10 cellular contexts compared by ENCODE assay signal in genomic region chr20:58880994-58881752, GRCh38. TPM values are rescaled to one million over a fixed set of nuclear protein-coding genes. Genes with fewer than 3 reads are reported as not detected.
A peak's percentile ranks its signal among the peaks of the same experiment; 100 is the strongest.
DNase-seq lines count a peak whose midpoint lies in the region; ATAC-seq, FAIRE-seq and TF ChIP-seq lines count a peak whose summit lies in the region.
"Had no signal": no experiment of that assay in that cellular context is flagged by ENCODE, and none has a peak within 500 bp of the region (broad histone marks: within the 10 kb centered on the region; RNA-seq: fewer than 3 reads in every experiment).

No MANE protein-coding gene starts in this region.

- CTCF ChIA-PET in A549 (lab: Yijun Ruan, JAX) (interaction anchor here (0.5 to 6.2 kb wide), 2 partner anchors 11 to 684 kb away, joined by 3 to 41 read pairs; no protein-coding TSS in a partner anchor), HepG2 (lab: Yijun Ruan, JAX; ENCODE audit: low intra/inter-chr PET ratio, low total read pairs) (interaction anchor here (1.2 kb wide), 1 partner anchor 11 kb away, joined by 3 read pairs; no protein-coding TSS in a partner anchor)

- H4K20me1 ChIP-seq in OCI-LY1 (ENCODE audit: insufficient read depth, low read length) (no peaks in the 10 kb centered on the region), HepG2 (ENCODE audit: insufficient read depth, low read length) (no peaks in the 10 kb centered on the region)

- in situ Hi-C loops in HepG2 (cut with HindIII; ENCODE audit: extremely low pct_ligation_motif_present, low pct_unique_long_range_greater_than_20kb) = no loop called here

- TF ChIP-seq POLR2A in A549 (IDR thresholded peaks at IDR 0.05; ENCODE audit: low read length) = no peak
- TF ChIP-seq POLR2A in HepG2 (IDR thresholded peaks at IDR 0.05; ENCODE audit: insufficient read depth in 1 of 2, low read depth in 2 of 2, low read length in 2 of 2) = no peak

- intact Hi-C loops in aorta (cut with DNase I) = loop anchor here in 1 of 2 donors (10.0 kb wide), 1 partner anchor 274 kb away; no protein-coding TSS in a partner anchor
- intact Hi-C loops in HepG2 (cut with micrococcal nuclease; ENCODE audit: unreplicated experiment) = no loop called here

- H3K36me3 ChIP-seq in OCI-LY1 (ENCODE audit: insufficient read depth, low read length) (no peaks in the 10 kb centered on the region), aorta (ENCODE audit: control insufficient read depth in 1 of 2, insufficient read depth in 2 of 2, low read length in 1 of 2) (no peaks in the 10 kb centered on the region), HepG2 (replicated peaks in 1 of 2; ENCODE audit: control insufficient read depth in 1 of 2, insufficient read depth in 2 of 2, low read length in 2 of 2) (no peaks in the 10 kb centered on the region)

- no peak for DNase-seq in A549 (ENCODE audit: low read depth in 1 of 2, low spot score in 1 of 2)
- no peak for DNase-seq in GM12864 (ENCODE audit: low read depth)
- DNase-seq in epithelial cell of proximal tubule (ENCODE audit: low read depth) = no peak
- no peak for DNase-seq in aorta
- no peak for DNase-seq in SKM-1 treated with dmso at 0.1 percent for 144 hours (lab: John Stamatoyannopoulos, UW; ENCODE audit: unreplicated experiment)
- DNase-seq in HepG2 (ENCODE audit: low spot score) = no peak
- DNase-seq: activated T-cell treated with anti-CD3 and anti-CD28 coated beads, Interleukin-2, amount 50 U/mL, for 1 hour; NCI-H1092 treated with DMSO at 0.1 percent for 48 hours had no signal

- TF ChIP-seq EP300 in A549 (IDR thresholded peaks at IDR 0.05) (no peak), HepG2 (IDR thresholded peaks at IDR 0.05; ENCODE audit: low read depth in 2 of 2, low read length in 2 of 2) (no peak), HepG2 (CRISPR knock-in tag; IDR thresholded peaks at IDR 0.05; ENCODE audit: borderline replicate concordance) (no peak)

- ATAC-seq in A549 = no peak
- no peak for ATAC-seq in aorta (ENCODE audit: low FRiP score)
- no peak for ATAC-seq in HepG2
- no peak for ATAC-seq in GM18861 (IDR thresholded peaks at IDR 0.05; ENCODE audit: unreplicated experiment)

- H3K9ac ChIP-seq in OCI-LY1 (ENCODE audit: low read length) = no peak overlapping the region
- H3K9ac ChIP-seq in HepG2 (ENCODE audit: insufficient read depth, low read depth, low read length) = no peak overlapping the region

- H3K4me2 ChIP-seq in A549 (no peak overlapping the region), OCI-LY1 (ENCODE audit: low read length) (no peak overlapping the region), HepG2 (ENCODE audit: low read depth, low read length) (no peak overlapping the region)

- WGBS in A549 (ENCODE audit: missing lambda C conversion rate) = 27% methylated on average over 9 of the region's 9 CpGs
- WGBS in aorta, 2 donors = 84 to 86% methylated on average over 9 of the region's 9 CpGs
- 46% methylated on average over 9 of the region's 9 CpGs for WGBS in HepG2 (ENCODE audit: low lambda C conversion rate)

- POLR2A ChIA-PET in A549 (lab: Yijun Ruan, JAX) (no interaction called here), HepG2 (lab: Yijun Ruan, JAX) (no interaction called here)

- TF ChIP-seq RAD21 in A549 (conservative IDR thresholded peaks at IDR 0.05 in 1 of 2, IDR thresholded peaks at IDR 0.05 in 1 of 2) (peak in 1 of 2 experiments; percentile 31; a peak in 2 of 5 replicates), HepG2 (CRISPR knock-in tag; IDR thresholded peaks at IDR 0.05) (no peak)

- no peak for FAIRE-seq in A549 (lab: Jason Lieb, UNC)
- no peak for FAIRE-seq in HepG2 (lab: Jason Lieb, UNC)

- BruUV-seq in HepG2 (replicated peaks; lab: Mats Ljungman, UMichigan) = no TSS peak

- H3K79me2 ChIP-seq in OCI-LY1 (ENCODE audit: insufficient read depth, low read length) (no peaks in the 10 kb centered on the region), HepG2 (ENCODE audit: insufficient read depth, low read length) (no peaks in the 10 kb centered on the region)

- H3K4me3 ChIP-seq in A549 (no peak overlapping the region), GM12864 (ENCODE audit: low read depth, low read length) (no peak overlapping the region), OCI-LY1 (ENCODE audit: low read depth, low read length, poor library complexity, severe bottlenecking) (no peak overlapping the region), epithelial cell of proximal tubule (ENCODE audit: low read depth, low read length) (no peak overlapping the region), aorta (ENCODE audit: low read length in 2 of 2) (no peak overlapping the region), HepG2 (replicated peaks in 1 of 3; ENCODE audit: insufficient read depth in 1 of 3, low read depth in 2 of 3, low read length in 3 of 3) (no peak overlapping the region)

- no peaks in the 10 kb centered on the region for H3K27me3 ChIP-seq in OCI-LY1 (ENCODE audit: insufficient read depth, low read length)
- no peaks in the 10 kb centered on the region for H3K27me3 ChIP-seq in aorta (ENCODE audit: control insufficient read depth in 1 of 2, insufficient read depth in 2 of 2, low read length in 1 of 2)
- H3K27me3 ChIP-seq in HepG2 (ENCODE audit: control insufficient read depth in 1 of 2, insufficient read depth in 2 of 2, low read length in 2 of 2) = peaks cover 0 to 35% of the 10 kb centered on the region in 2 experiments; a peak in 2 of 5 replicates

- H3K4me1 ChIP-seq in A549 (no peaks in the 10 kb centered on the region), OCI-LY1 (ENCODE audit: insufficient read depth, low read length, severe bottlenecking) (no peaks in the 10 kb centered on the region), aorta (ENCODE audit: control insufficient read depth in 1 of 2, insufficient read depth in 2 of 2, low read length in 2 of 2) (peaks cover 0 to 3% of the 10 kb centered on the region in 2 donors), HepG2 (ENCODE audit: insufficient read depth, low read length) (peaks cover 22% of the 10 kb centered on the region)

- H3K9me3 ChIP-seq in A549 = no peaks in the 10 kb centered on the region
- H3K9me3 ChIP-seq in OCI-LY1 (ENCODE audit: low read length) = no peaks in the 10 kb centered on the region
- no peaks in the 10 kb centered on the region for H3K9me3 ChIP-seq in aorta (ENCODE audit: control insufficient read depth, low read length)
- H3K9me3 ChIP-seq in HepG2 (ENCODE audit: low read length) = peaks cover 7% of the 10 kb centered on the region; the same call in 1 of the 2 replicates

- H3F3A ChIP-seq in OCI-LY1 (ENCODE audit: insufficient read depth, low read length) = no peaks in the 10 kb centered on the region

- TF ChIP-seq CTCF in A549 (IDR thresholded peaks at IDR 0.05) (peak; percentile 29; the same call in 1 of the 3 replicates), GM12864 (IDR thresholded peaks at IDR 0.05; ENCODE audit: low read depth, low read length, missing control alignments) (peak; percentile 24), OCI-LY1 (IDR thresholded peaks at IDR 0.05; ENCODE audit: low read length) (peak; percentile 53; the same call in 1 of the 2 replicates), epithelial cell of proximal tubule (conservative IDR thresholded peaks at IDR 0.05; ENCODE audit: low read depth, low read length) (peak; percentile 37), HepG2 (CRISPR knock-in tag; IDR thresholded peaks at IDR 0.05) (no peak)

- no peak overlapping the region for H3K27ac ChIP-seq in A549
- no peak overlapping the region for H3K27ac ChIP-seq in OCI-LY1 (ENCODE audit: low read depth, low read length, poor library complexity, severe bottlenecking)
- no peak overlapping the region for H3K27ac ChIP-seq in aorta (ENCODE audit: low read depth in 1 of 2, low read length in 2 of 2)
- H3K27ac ChIP-seq in HepG2 (ENCODE audit: extremely low read length, insufficient read depth, low read length) = no peak overlapping the region

- no peak overlapping the region for H2AFZ ChIP-seq in OCI-LY1 (ENCODE audit: low read length)
- no peak overlapping the region for H2AFZ ChIP-seq in HepG2 (ENCODE audit: low read length)

- no peaks in the 10 kb centered on the region for H3K9me2 ChIP-seq in OCI-LY1 (ENCODE audit: low read depth, low read length)

RNA-seq across cellular contexts. Expression of gene GNAS, which starts 28.7 kb away (rescaled TPM):
- polyA plus RNA-seq in A549 (2011; rRNA removed) = 534 and 738 TPM in 2 replicates
- polyA plus RNA-seq in A549 (2012; cell fraction: cytosol; rRNA removed) = 1,323 and 1,403 TPM in 2 replicates
- polyA plus RNA-seq in A549 (2012; cell fraction: nucleus; rRNA removed) = 944 and 1,281 TPM in 2 replicates
- 507 to 621 TPM (median 600 TPM) in 3 replicates for polyA plus RNA-seq in A549 (2017; fragmentation: RNase III; extraction: RNeasy Plus Mini Kit Qiagen cat#74134 plus additional on column Dnase treatment)
- polyA minus RNA-seq in A549 (2011; rRNA and poly(A)+ RNA removed) = 1,221 and 1,341 TPM in 2 replicates
- 492 and 828 TPM in 2 replicates for total RNA-seq in epithelial cell of proximal tubule
- 100 to 1,000 TPM; 838 to 881 TPM for total RNA-seq in aorta
- 1,000 to 10,000 TPM in 1 of 2 donors, 100 to 1,000 TPM in 1; 934 to 1,060 TPM for polyA plus RNA-seq in aorta
- 382 and 407 TPM in 2 replicates for total RNA-seq in HepG2 (2016; rRNA removed; fragmentation: Illumina TruSeq; extraction: Trizol)
- total RNA-seq in HepG2 (2016; cell fraction: cytosol; rRNA removed; fragmentation: Illumina TruSeq; extraction: Trizol; ENCODE audit: low read depth) = 604 and 617 TPM in 2 replicates
- total RNA-seq in HepG2 (2016; cell fraction: insoluble cytoplasmic fraction; rRNA removed; fragmentation: Illumina TruSeq; extraction: Trizol) = 369 and 397 TPM in 2 replicates
- total RNA-seq in HepG2 (2016; cell fraction: membrane; rRNA removed; fragmentation: Illumina TruSeq; extraction: Trizol) = 887 and 1,010 TPM in 2 replicates
- 281 and 324 TPM in 2 replicates for total RNA-seq in HepG2 (2016; cell fraction: nucleus; rRNA removed; fragmentation: Illumina TruSeq; extraction: Trizol)
- 1,008 and 1,029 TPM in 2 replicates for polyA plus RNA-seq in HepG2 (2011; rRNA removed)
- polyA plus RNA-seq in HepG2 (2011; cell fraction: cytosol; rRNA removed) = 1,419 and 1,481 TPM in 2 replicates
- polyA plus RNA-seq in HepG2 (2011; cell fraction: nucleus; rRNA removed) = 1,285 and 1,363 TPM in 2 replicates
- 1,216 and 1,583 TPM in 2 replicates for polyA plus RNA-seq in HepG2 (2012)
- 2,019 and 2,103 TPM in 2 replicates for polyA plus RNA-seq in HepG2 (2016; cell fraction: cytosol; fragmentation: Illumina TruSeq; extraction: Trizol; ENCODE audit: low read depth)
- polyA plus RNA-seq in HepG2 (2016; cell fraction: insoluble cytoplasmic fraction; fragmentation: Illumina TruSeq; extraction: Trizol; ENCODE audit: low read depth) = 991 and 1,223 TPM in 2 replicates
- polyA plus RNA-seq in HepG2 (2016; cell fraction: membrane; fragmentation: Illumina TruSeq; extraction: Trizol; ENCODE audit: low read depth) = 2,245 and 2,285 TPM in 2 replicates
- 1,096 and 1,140 TPM in 2 replicates for polyA plus RNA-seq in HepG2 (2016; cell fraction: nucleus; fragmentation: Illumina TruSeq; extraction: Trizol; ENCODE audit: insufficient read depth, low read depth)
- 1,501 and 1,552 TPM in 2 replicates for polyA minus RNA-seq in HepG2 (2011; rRNA and poly(A)+ RNA removed; ENCODE audit: low replicate concordance)
- 671 and 731 TPM in 2 replicates for polyA minus RNA-seq in HepG2 (2011; cell fraction: cytosol; rRNA and poly(A)+ RNA removed)
- polyA minus RNA-seq in HepG2 (2011; cell fraction: nucleus; rRNA and poly(A)+ RNA removed) = 391 and 498 TPM in 2 replicates

RNA-seq across cellular contexts. Expression of gene GNAS-AS1, which starts 30.5 kb away (rescaled TPM):
- not detected in 2 replicates for polyA plus RNA-seq in A549 (2011; rRNA removed)
- not detected in 2 replicates for polyA plus RNA-seq in A549 (2012; cell fraction: cytosol; rRNA removed)
- not detected in 2 replicates for polyA plus RNA-seq in A549 (2012; cell fraction: nucleus; rRNA removed)
- polyA plus RNA-seq in A549 (2017; fragmentation: RNase III; extraction: RNeasy Plus Mini Kit Qiagen cat#74134 plus additional on column Dnase treatment) = not detected in 3 replicates
- not detected in 2 replicates for polyA minus RNA-seq in A549 (2011; rRNA and poly(A)+ RNA removed)
- total RNA-seq in epithelial cell of proximal tubule = 0.35 and 0.51 TPM in 2 replicates
- 1 to 10 TPM; 1.2 to 1.7 TPM for total RNA-seq in aorta
- polyA plus RNA-seq in aorta = 1 to 10 TPM in 1 of 2 donors, not detected in 1; 1.0 TPM
- not detected in 2 replicates for total RNA-seq in HepG2 (2016; rRNA removed; fragmentation: Illumina TruSeq; extraction: Trizol)
- total RNA-seq in HepG2 (2016; cell fraction: cytosol; rRNA removed; fragmentation: Illumina TruSeq; extraction: Trizol; ENCODE audit: low read depth) = not detected in 2 replicates
- total RNA-seq in HepG2 (2016; cell fraction: insoluble cytoplasmic fraction; rRNA removed; fragmentation: Illumina TruSeq; extraction: Trizol) = not detected in 2 replicates
- not detected in 2 replicates for total RNA-seq in HepG2 (2016; cell fraction: membrane; rRNA removed; fragmentation: Illumina TruSeq; extraction: Trizol)
- not detected in 2 replicates for total RNA-seq in HepG2 (2016; cell fraction: nucleus; rRNA removed; fragmentation: Illumina TruSeq; extraction: Trizol)
- polyA plus RNA-seq in HepG2 (2011; rRNA removed) = not detected in 2 replicates
- not detected in 2 replicates for polyA plus RNA-seq in HepG2 (2011; cell fraction: cytosol; rRNA removed)
- polyA plus RNA-seq in HepG2 (2011; cell fraction: nucleus; rRNA removed) = 0.06 and 0.23 TPM in 2 replicates
- not detected in 2 replicates for polyA plus RNA-seq in HepG2 (2012)
- not detected in 2 replicates for polyA plus RNA-seq in HepG2 (2016; cell fraction: cytosol; fragmentation: Illumina TruSeq; extraction: Trizol; ENCODE audit: low read depth)
- not detected in 2 replicates for polyA plus RNA-seq in HepG2 (2016; cell fraction: insoluble cytoplasmic fraction; fragmentation: Illumina TruSeq; extraction: Trizol; ENCODE audit: low read depth)
- not detected in 2 replicates for polyA plus RNA-seq in HepG2 (2016; cell fraction: membrane; fragmentation: Illumina TruSeq; extraction: Trizol; ENCODE audit: low read depth)
- polyA plus RNA-seq in HepG2 (2016; cell fraction: nucleus; fragmentation: Illumina TruSeq; extraction: Trizol; ENCODE audit: insufficient read depth, low read depth) = not detected in 2 replicates
- polyA minus RNA-seq in HepG2 (2011; rRNA and poly(A)+ RNA removed; ENCODE audit: low replicate concordance) = 0.49 TPM in 1 of 2 replicates, not detected in the other
- polyA minus RNA-seq in HepG2 (2011; cell fraction: cytosol; rRNA and poly(A)+ RNA removed) = not detected in 2 replicates
- 0.26 and 0.37 TPM in 2 replicates for polyA minus RNA-seq in HepG2 (2011; cell fraction: nucleus; rRNA and poly(A)+ RNA removed)

Comparison
In these comparisons a context has a peak if more than half of its experiments do, and no peak if none do; other contexts are left out.
1. Of the 38 proteins assayed by ChIP-seq in both HepG2 and A549: peak only in HepG2: none; only in A549: CTCF; in both: none; in neither: 36; mixed calls (peak in some experiments, not most) for 1.